ENCODE assay signal across 11 cellular contexts in genomic region chr3:13998831-13999230, GRCh38.
"Had no signal": no experiment of that assay in that cellular context is flagged by ENCODE, and none has a peak within 500 bp of the region (broad histone marks: within the 10 kb centered on the region; RNA-seq: fewer than 3 reads in every experiment).

No MANE protein-coding gene starts in this region.

- H3K36me3 ChIP-seq: HAP-1 had no signal

- H3K27ac ChIP-seq: GM23248 had no signal

- H3K9ac ChIP-seq: GM23248 had no signal

- H3K9me3 ChIP-seq: HAP-1 had no signal

- DNase-seq: GM23248, GOT3, H7, H9, HCEC 1CT, HFFc6 had no signal

- H3K4me2 ChIP-seq: GM23338 had no signal

- FAIRE-seq: H1, H54 had no signal

- H3K4me3 ChIP-seq: GM23248, GM23338, HAP-1 had no signal

- H2AFZ ChIP-seq: GM23248, GM23338 had no signal

- ATAC-seq: GM23338, HCT116 had no signal
